Comparison of ENCODE assay signal across 9 cellular contexts in genomic region chr11:96278039-96278897, GRCh38.
DNase-seq lines count a peak whose midpoint lies in the region; ATAC-seq and TF ChIP-seq lines count a peak whose summit lies in the region.
"Had no signal": no experiment of that assay in that cellular context is flagged by ENCODE, and none has a peak within 500 bp of the region (broad histone marks: within the 10 kb centered on the region; RNA-seq: fewer than 3 reads in every experiment).

No MANE protein-coding gene starts in this region.

- H3K4me1 Mint-ChIP-seq in activated CD8-positive, alpha-beta T cell treated with anti-CD3 and anti-CD28 coated beads for 36 hours (ENCODE audit: low read depth): peaks cover 64% of the 10 kb centered on the region
- H3K4me1 Mint-ChIP-seq in endothelial cell (ENCODE audit: unreplicated experiment): no peaks in the 10 kb centered on the region

- peak overlapping the region in 1 of 2 donors; percentile 85 for H3K27ac Mint-ChIP-seq in activated naive CD4-positive, alpha-beta T cell treated with anti-CD3 and anti-CD28 coated beads, Interleukin-2, amount 50 U/mL, for 72 hours
- peak overlapping the region; percentile 62 for H3K27ac Mint-ChIP-seq in activated CD8-positive, alpha-beta T cell treated with anti-CD3 and anti-CD28 coated beads for 36 hours
- no peak overlapping the region for H3K27ac Mint-ChIP-seq in endothelial cell (ENCODE audit: unreplicated experiment)

- peaks cover 0 to 8% of the 10 kb centered on the region in 2 donors for H3K36me3 Mint-ChIP-seq in activated naive CD4-positive, alpha-beta T cell treated with anti-CD3 and anti-CD28 coated beads, Interleukin-2, amount 50 U/mL, for 72 hours
- H3K36me3 Mint-ChIP-seq in activated CD8-positive, alpha-beta T cell treated with anti-CD3 and anti-CD28 coated beads for 36 hours (ENCODE audit: low read depth): peaks cover 14% of the 10 kb centered on the region
- H3K36me3 Mint-ChIP-seq in endothelial cell (ENCODE audit: low read depth, unreplicated experiment): no peaks in the 10 kb centered on the region

- no peaks in the 10 kb centered on the region for H3K9me3 Mint-ChIP-seq in activated naive CD4-positive, alpha-beta T cell treated with anti-CD3 and anti-CD28 coated beads, Interleukin-2, amount 50 U/mL, for 72 hours
- H3K9me3 Mint-ChIP-seq in activated CD8-positive, alpha-beta T cell treated with anti-CD3 and anti-CD28 coated beads for 36 hours: no peaks in the 10 kb centered on the region
- no peaks in the 10 kb centered on the region for H3K9me3 Mint-ChIP-seq in endothelial cell (ENCODE audit: unreplicated experiment)

- ATAC-seq in activated naive CD4-positive, alpha-beta T cell treated with anti-CD3 and anti-CD28 coated beads, Interleukin-2, amount 50 U/mL, for 72 hours: peak; percentile 28 to 57
- ATAC-seq in activated CD8-positive, alpha-beta T cell treated with anti-CD3 and anti-CD28 coated beads for 36 hours: peak; percentile 27
- ATAC-seq in HG03378 (IDR thresholded peaks at IDR 0.05; ENCODE audit: unreplicated experiment): no peak
- no peak for ATAC-seq in HG03571 (IDR thresholded peaks at IDR 0.05; ENCODE audit: unreplicated experiment)
- ATAC-seq in GM19395 (IDR thresholded peaks at IDR 0.05; ENCODE audit: unreplicated experiment): no peak

- H3K4me3 Mint-ChIP-seq in activated CD8-positive, alpha-beta T cell treated with anti-CD3 and anti-CD28 coated beads for 36 hours: peak overlapping the region; percentile 3
- H3K4me3 Mint-ChIP-seq in endothelial cell (ENCODE audit: unreplicated experiment): no peak overlapping the region

- POLR2A ChIA-PET in activated CD8-positive, alpha-beta T cell treated with anti-CD3 and anti-CD28 coated beads for 36 hours (lab: Charles Lee): interaction anchor here (0.7 to 3.2 kb wide), 5 partner anchors 10 to 362 kb away, joined by 3 to 14 read pairs (median 3); no protein-coding TSS in a partner anchor

- DNase-seq in activated naive CD4-positive, alpha-beta T cell treated with anti-CD3 and anti-CD28 coated beads, Interleukin-2, amount 50 U/mL, for 72 hours (ENCODE audit: low spot score in 2 of 2): no peak
- no peak for DNase-seq in activated naive CD4-positive, alpha-beta T cell (lab: John Stamatoyannopoulos, UW)
- no peak for DNase-seq in activated CD8-positive, alpha-beta T cell treated with anti-CD3 and anti-CD28 coated beads for 36 hours
- DNase-seq in iris pigment epithelial cell (ENCODE audit: low read depth) (peak; percentile 40), endothelial cell (ENCODE audit: low spot score) (no peak)
- DNase-seq: activated CD4-positive, alpha-beta T cell treated with anti-CD3 and anti-CD28 coated beads for 4 hours had no signal

- CTCF ChIA-PET in activated CD8-positive, alpha-beta T cell treated with anti-CD3 and anti-CD28 coated beads for 36 hours (lab: Charles Lee): interaction anchor here (0.9 to 5.5 kb wide), 5 partner anchors 30 to 217 kb away, joined by 3 to 29 read pairs (median 4); partner anchors contain the start of gene MAML2

- intact Hi-C loops in activated CD8-positive, alpha-beta T cell treated with anti-CD3 and anti-CD28 coated beads for 36 hours (cut with micrococcal nuclease): no loop called here

- no peaks in the 10 kb centered on the region for H3K27me3 Mint-ChIP-seq in activated CD8-positive, alpha-beta T cell treated with anti-CD3 and anti-CD28 coated beads for 36 hours
- no peaks in the 10 kb centered on the region for H3K27me3 Mint-ChIP-seq in endothelial cell (ENCODE audit: unreplicated experiment)

- no peak for TF ChIP-seq CTCF in activated CD8-positive, alpha-beta T cell treated with anti-CD3 and anti-CD28 coated beads for 36 hours (IDR thresholded peaks at IDR 0.05)
- TF ChIP-seq CTCF in endothelial cell (IDR thresholded peaks at IDR 0.05; ENCODE audit: unreplicated experiment): no peak

Comparison
In these comparisons a context has a peak if more than half of its experiments do, and no peak if none do; other contexts are left out.
1. ATAC-seq: peak in activated naive CD4-positive, alpha-beta T cell treated with anti-CD3 and anti-CD28 coated beads, Interleukin-2, amount 50 U/mL, for 72 hours (2 of 2) and activated CD8-positive, alpha-beta T cell treated with anti-CD3 and anti-CD28 coated beads for 36 hours (single experiment); none in HG03378 (single experiment), HG03571 (single experiment) and GM19395 (single experiment).